In the genomic region with DNA sequence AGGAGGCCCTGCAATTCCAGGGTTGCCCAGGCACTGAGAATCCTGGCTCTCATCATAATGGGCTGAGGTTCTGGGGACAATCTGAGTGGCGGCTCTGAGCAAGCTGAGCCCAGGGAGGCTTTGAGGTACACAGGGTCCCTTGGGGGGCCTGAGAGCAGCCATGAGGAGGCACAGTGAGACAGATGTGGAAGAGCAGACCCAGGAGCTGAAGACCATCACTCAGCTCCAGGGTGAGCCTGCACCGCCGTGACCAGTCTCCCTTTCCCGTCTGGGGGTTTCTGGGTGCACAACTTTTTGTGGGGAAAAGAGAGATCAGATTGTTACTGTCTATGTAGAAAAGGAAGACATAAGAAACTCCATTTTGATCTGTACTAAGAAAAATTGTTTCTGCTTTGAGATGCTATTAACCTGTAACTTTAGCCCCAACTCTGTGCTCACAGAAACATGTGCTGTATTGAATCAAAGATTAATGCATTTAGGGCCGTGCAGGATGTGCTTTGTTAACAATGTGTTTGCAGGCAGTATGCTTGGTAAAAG, we compare ENCODE assay signal across 1 cellular context.
TF ChIP-seq lines count a peak whose summit lies in the region.

TSS of gene CCDC183 (plus strand) at position 101 of the 537 bp plus-strand sequence. CDS start at position 161, 60 bp downstream.

TF ChIP-seq in HepG2, 621 proteins besides CTCF, POLR2A, EP300 and RAD21 (continued from another document and continues in another):
- peak; percentile 44; the same call in 1 of the 2 replicates for TF ChIP-seq AKAP8 (CRISPR knock-in tag; IDR thresholded peaks at IDR 0.05)
- TF ChIP-seq FOXK2 (IDR thresholded peaks at IDR 0.05), result no peak
- no peak for TF ChIP-seq ZUFSP (CRISPR knock-in tag; IDR thresholded peaks at IDR 0.05; ENCODE audit: borderline replicate concordance)
- no peak for TF ChIP-seq IKZF4 (CRISPR knock-in tag; IDR thresholded peaks at IDR 0.05; ENCODE audit: borderline replicate concordance, low read depth, not compliant biosample characterization)
- TF ChIP-seq FOSL2 (CRISPR knock-in tag; IDR thresholded peaks at IDR 0.05), result no peak
- no peak for TF ChIP-seq SOX5 (CRISPR knock-in tag; IDR thresholded peaks at IDR 0.05; ENCODE audit: borderline replicate concordance)
- no peak for TF ChIP-seq TAF1 (CRISPR knock-in tag; IDR thresholded peaks at IDR 0.05)
- TF ChIP-seq, protein P1, sequence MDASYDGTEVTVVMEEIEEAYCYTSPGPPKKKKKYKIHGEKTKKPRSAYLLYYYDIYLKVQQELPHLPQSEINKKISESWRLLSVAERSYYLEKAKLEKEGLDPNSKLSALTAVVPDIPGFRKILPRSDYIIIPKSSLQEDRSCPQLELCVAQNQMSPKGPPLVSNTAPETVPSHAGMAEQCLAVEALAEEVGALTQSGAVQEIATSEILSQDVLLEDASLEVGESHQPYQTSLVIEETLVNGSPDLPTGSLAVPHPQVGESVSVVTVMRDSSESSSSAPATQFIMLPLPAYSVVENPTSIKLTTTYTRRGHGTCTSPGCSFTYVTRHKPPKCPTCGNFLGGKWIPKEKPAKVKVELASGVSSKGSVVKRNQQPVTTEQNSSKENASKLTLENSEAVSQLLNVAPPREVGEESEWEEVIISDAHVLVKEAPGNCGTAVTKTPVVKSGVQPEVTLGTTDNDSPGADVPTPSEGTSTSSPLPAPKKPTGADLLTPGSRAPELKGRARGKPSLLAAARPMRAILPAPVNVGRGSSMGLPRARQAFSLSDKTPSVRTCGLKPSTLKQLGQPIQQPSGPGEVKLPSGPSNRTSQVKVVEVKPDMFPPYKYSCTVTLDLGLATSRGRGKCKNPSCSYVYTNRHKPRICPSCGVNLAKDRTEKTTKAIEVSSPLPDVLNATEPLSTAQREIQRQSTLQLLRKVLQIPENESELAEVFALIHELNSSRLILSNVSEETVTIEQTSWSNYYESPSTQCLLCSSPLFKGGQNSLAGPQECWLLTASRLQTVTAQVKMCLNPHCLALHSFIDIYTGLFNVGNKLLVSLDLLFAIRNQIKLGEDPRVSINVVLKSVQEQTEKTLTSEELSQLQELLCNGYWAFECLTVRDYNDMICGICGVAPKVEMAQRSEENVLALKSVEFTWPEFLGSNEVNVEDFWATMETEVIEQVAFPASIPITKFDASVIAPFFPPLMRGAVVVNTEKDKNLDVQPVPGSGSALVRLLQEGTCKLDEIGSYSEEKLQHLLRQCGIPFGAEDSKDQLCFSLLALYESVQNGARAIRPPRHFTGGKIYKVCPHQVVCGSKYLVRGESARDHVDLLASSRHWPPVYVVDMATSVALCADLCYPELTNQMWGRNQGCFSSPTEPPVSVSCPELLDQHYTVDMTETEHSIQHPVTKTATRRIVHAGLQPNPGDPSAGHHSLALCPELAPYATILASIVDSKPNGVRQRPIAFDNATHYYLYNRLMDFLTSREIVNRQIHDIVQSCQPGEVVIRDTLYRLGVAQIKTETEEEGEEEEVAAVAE (CRISPR knock-in tag; IDR thresholded peaks at IDR 0.05; ENCODE audit: borderline replicate concordance), result no peak
- TF ChIP-seq, protein P2, sequence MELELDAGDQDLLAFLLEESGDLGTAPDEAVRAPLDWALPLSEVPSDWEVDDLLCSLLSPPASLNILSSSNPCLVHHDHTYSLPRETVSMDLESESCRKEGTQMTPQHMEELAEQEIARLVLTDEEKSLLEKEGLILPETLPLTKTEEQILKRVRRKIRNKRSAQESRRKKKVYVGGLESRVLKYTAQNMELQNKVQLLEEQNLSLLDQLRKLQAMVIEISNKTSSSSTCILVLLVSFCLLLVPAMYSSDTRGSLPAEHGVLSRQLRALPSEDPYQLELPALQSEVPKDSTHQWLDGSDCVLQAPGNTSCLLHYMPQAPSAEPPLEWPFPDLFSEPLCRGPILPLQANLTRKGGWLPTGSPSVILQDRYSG (CRISPR knock-in tag; IDR thresholded peaks at IDR 0.05), result no peak
- TF ChIP-seq ZNF569 (CRISPR knock-in tag; IDR thresholded peaks at IDR 0.05; ENCODE audit: borderline replicate concordance), result no peak; the same call in 1 of the 2 replicates
- TF ChIP-seq SUZ12 (IDR thresholded peaks at IDR 0.05; ENCODE audit: low read depth, low read length), result no peak
- TF ChIP-seq PCBP1 (IDR thresholded peaks at IDR 0.05; ENCODE audit: borderline replicate concordance, low read depth, low read length), result no peak
- 0 out of 2 replicates have a peak, but pooled peaks have one; percentile 25 for TF ChIP-seq POGZ (CRISPR knock-in tag; IDR thresholded peaks at IDR 0.05)
- TF ChIP-seq, protein P3, sequence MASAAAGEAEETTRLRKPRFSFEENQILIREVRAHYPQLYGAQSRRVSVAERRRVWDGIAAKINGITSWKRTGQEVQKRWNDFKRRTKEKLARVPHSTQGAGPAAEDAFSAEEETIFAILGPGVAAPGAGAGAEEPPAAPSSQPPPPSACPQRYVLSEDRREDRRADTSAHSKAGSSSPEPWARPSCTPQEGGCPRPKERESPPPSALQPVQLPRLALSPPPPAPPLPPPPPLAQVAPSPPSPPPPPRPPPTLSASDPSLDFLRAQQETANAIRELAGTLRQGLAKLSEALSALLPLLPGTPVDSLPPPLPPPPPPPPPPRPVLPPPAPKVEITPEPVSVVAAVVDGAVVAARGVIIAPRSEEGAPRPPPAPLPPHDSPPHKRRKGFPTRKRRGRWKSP (CRISPR knock-in tag; IDR thresholded peaks at IDR 0.05), result no peak
- no peak for TF ChIP-seq ZNF121 (CRISPR knock-in tag; IDR thresholded peaks at IDR 0.05)
- TF ChIP-seq GPN1 (CRISPR knock-in tag; IDR thresholded peaks at IDR 0.05; ENCODE audit: borderline replicate concordance), result no peak
- TF ChIP-seq HMGA1 (CRISPR knock-in tag; conservative IDR thresholded peaks at IDR 0.05), result no peak
- no peak for TF ChIP-seq NKX3-1 (CRISPR knock-in tag; IDR thresholded peaks at IDR 0.05)
- TF ChIP-seq NR3C1 (CRISPR knock-in tag; IDR thresholded peaks at IDR 0.05), result no peak
- no peak for TF ChIP-seq ZEB1 (IDR thresholded peaks at IDR 0.05; ENCODE audit: insufficient replicate concordance, low read depth)
- TF ChIP-seq ZNF546 (CRISPR knock-in tag; conservative IDR thresholded peaks at IDR 0.05), result 0 out of 2 replicates have a peak, but pooled peaks have one; percentile 15
- TF ChIP-seq, protein P4, sequence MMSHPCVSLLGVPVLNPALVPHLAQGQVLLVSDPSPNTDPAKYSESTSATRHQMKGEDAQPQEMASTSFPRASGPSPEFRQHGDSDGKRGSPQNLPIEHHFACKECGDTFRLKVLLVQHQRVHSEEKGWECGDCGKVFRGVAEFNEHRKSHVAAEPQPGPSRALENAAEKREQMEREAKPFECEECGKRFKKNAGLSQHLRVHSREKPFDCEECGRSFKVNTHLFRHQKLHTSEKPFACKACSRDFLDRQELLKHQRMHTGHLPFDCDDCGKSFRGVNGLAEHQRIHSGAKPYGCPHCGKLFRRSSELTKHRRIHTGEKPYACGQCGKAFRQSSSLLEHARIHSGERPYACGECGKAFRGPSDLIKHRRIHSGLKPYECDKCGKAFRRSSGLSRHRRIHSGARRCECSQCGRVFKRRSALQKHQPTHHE (CRISPR knock-in tag; IDR thresholded peaks at IDR 0.05; ENCODE audit: borderline replicate concordance), result no peak
- peak; percentile 76; the same call in 1 of the 2 replicates for TF ChIP-seq ARID2 (CRISPR knock-in tag; IDR thresholded peaks at IDR 0.05; ENCODE audit: borderline replicate concordance)
- no peak; the same call in 1 of the 2 replicates for TF ChIP-seq ZC3H13 (CRISPR knock-in tag; IDR thresholded peaks at IDR 0.05)
- TF ChIP-seq GTF2F1 (IDR thresholded peaks at IDR 0.05; ENCODE audit: low read length), result no peak
- no peak for TF ChIP-seq NFYB (CRISPR knock-in tag; IDR thresholded peaks at IDR 0.05)
- TF ChIP-seq ZNF224 (CRISPR knock-in tag; IDR thresholded peaks at IDR 0.05), result no peak
- TF ChIP-seq ATF4 (CRISPR knock-in tag; IDR thresholded peaks at IDR 0.05), result no peak
- TF ChIP-seq NFATC3 (CRISPR knock-in tag; IDR thresholded peaks at IDR 0.05), result no peak
- 0 out of 2 replicates have a peak, but pooled peaks have one; percentile 24 for TF ChIP-seq PHF21A (CRISPR knock-in tag; IDR thresholded peaks at IDR 0.05)
- 0 out of 2 replicates have a peak, but pooled peaks have one; percentile 65 for TF ChIP-seq ZNF235 (CRISPR knock-in tag; IDR thresholded peaks at IDR 0.05; ENCODE audit: borderline replicate concordance)
- 0 out of 2 replicates have a peak, but pooled peaks have one; percentile 54 for TF ChIP-seq RBFOX2 (IDR thresholded peaks at IDR 0.05; ENCODE audit: low read depth, low read length)
- TF ChIP-seq ZNF256 (CRISPR knock-in tag; conservative IDR thresholded peaks at IDR 0.05), result 0 out of 2 replicates have a peak, but pooled peaks have one; percentile 39
- TF ChIP-seq EZH2 (conservative IDR thresholded peaks at IDR 0.05; ENCODE audit: low read depth, low read length), result no peak
- TF ChIP-seq MYNN (CRISPR knock-in tag; IDR thresholded peaks at IDR 0.05; ENCODE audit: low read depth), result no peak
- TF ChIP-seq ZNF274 (CRISPR knock-in tag; IDR thresholded peaks at IDR 0.05), result no peak
- TF ChIP-seq RAD51 (IDR thresholded peaks at IDR 0.05; ENCODE audit: borderline replicate concordance), result no peak
- 0 out of 2 replicates have a peak, but pooled peaks have one; percentile 16 for TF ChIP-seq ZNF329 (CRISPR knock-in tag; IDR thresholded peaks at IDR 0.05; ENCODE audit: low read depth)
- no peak for TF ChIP-seq ZNF292 (CRISPR knock-in tag; IDR thresholded peaks at IDR 0.05; ENCODE audit: borderline replicate concordance, low read depth)
- no peak for TF ChIP-seq ZNF678 (CRISPR knock-in tag; IDR thresholded peaks at IDR 0.05)
- no peak; the same call in 1 of the 2 replicates for TF ChIP-seq ATF1 (CRISPR knock-in tag; IDR thresholded peaks at IDR 0.05)
- no peak for TF ChIP-seq TIGD3 (CRISPR knock-in tag; IDR thresholded peaks at IDR 0.05; ENCODE audit: borderline replicate concordance)
- TF ChIP-seq, protein P5, sequence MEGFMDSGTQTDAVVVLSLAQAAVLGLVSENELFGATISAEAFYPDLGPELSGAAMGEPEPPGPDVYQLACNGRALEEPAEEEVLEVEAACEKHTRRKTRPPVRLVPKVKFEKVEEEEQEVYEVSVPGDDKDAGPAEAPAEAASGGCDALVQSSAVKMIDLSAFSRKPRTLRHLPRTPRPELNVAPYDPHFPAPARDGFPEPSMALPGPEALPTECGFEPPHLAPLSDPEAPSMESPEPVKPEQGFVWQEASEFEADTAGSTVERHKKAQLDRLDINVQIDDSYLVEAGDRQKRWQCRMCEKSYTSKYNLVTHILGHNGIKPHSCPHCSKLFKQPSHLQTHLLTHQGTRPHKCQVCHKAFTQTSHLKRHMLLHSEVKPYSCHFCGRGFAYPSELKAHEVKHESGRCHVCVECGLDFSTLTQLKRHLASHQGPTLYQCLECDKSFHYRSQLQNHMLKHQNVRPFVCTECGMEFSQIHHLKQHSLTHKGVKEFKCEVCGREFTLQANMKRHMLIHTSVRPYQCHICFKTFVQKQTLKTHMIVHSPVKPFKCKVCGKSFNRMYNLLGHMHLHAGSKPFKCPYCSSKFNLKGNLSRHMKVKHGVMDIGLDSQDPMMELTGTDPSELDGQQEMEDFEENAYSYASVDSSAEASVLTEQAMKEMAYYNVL (CRISPR knock-in tag; IDR thresholded peaks at IDR 0.05; ENCODE audit: borderline replicate concordance), result peak; percentile 59; the same call in 1 of the 2 replicates
- TF ChIP-seq NFE2L2 (IDR thresholded peaks at IDR 0.05; ENCODE audit: low read length), result no peak
- TF ChIP-seq ZSCAN9 (CRISPR knock-in tag; IDR thresholded peaks at IDR 0.05; ENCODE audit: borderline replicate concordance), result no peak
- TF ChIP-seq ZNF607 (CRISPR knock-in tag; IDR thresholded peaks at IDR 0.05; ENCODE audit: borderline replicate concordance), result 0 out of 2 replicates have a peak, but pooled peaks have one; percentile 21
- TF ChIP-seq ZSCAN31 (CRISPR knock-in tag; IDR thresholded peaks at IDR 0.05; ENCODE audit: low read depth), result no peak
- 0 out of 2 replicates have a peak, but pooled peaks have one; percentile 34 for TF ChIP-seq MXD4 (CRISPR knock-in tag; IDR thresholded peaks at IDR 0.05)
- TF ChIP-seq, protein P6, sequence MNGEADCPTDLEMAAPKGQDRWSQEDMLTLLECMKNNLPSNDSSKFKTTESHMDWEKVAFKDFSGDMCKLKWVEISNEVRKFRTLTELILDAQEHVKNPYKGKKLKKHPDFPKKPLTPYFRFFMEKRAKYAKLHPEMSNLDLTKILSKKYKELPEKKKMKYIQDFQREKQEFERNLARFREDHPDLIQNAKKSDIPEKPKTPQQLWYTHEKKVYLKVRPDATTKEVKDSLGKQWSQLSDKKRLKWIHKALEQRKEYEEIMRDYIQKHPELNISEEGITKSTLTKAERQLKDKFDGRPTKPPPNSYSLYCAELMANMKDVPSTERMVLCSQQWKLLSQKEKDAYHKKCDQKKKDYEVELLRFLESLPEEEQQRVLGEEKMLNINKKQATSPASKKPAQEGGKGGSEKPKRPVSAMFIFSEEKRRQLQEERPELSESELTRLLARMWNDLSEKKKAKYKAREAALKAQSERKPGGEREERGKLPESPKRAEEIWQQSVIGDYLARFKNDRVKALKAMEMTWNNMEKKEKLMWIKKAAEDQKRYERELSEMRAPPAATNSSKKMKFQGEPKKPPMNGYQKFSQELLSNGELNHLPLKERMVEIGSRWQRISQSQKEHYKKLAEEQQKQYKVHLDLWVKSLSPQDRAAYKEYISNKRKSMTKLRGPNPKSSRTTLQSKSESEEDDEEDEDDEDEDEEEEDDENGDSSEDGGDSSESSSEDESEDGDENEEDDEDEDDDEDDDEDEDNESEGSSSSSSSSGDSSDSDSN (CRISPR knock-in tag; IDR thresholded peaks at IDR 0.05), result no peak
- TF ChIP-seq DMAP1 (CRISPR knock-in tag; IDR thresholded peaks at IDR 0.05), result no peak; the same call in 1 of the 2 replicates
